Comparison of ENCODE assay signal across 22 cellular contexts in the genomic region with DNA sequence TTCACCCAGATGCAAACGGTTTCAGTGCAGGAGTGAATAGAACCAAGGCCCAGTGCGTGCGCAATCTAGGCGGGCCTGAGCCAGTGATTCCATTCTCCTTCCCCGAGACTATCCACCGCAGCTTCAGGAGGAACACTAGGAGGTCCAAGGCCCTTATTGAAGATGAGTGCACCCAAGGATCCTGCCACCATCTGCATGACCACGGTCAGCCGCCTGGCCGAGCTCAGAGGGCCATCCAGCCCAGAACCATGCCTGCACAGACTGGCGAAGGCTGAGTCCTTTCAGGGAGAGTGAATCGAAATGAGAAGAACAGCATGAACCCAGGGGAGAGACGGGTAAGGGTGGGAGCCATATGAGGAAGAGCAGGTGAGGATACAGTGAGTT. TPM values are rescaled to one million over a fixed set of nuclear protein-coding genes. Genes with fewer than 3 reads are reported as not detected.
A peak's percentile ranks its signal among the peaks of the same experiment; 100 is the strongest.
DNase-seq lines count a peak whose midpoint lies in the region; ATAC-seq and TF ChIP-seq lines count a peak whose summit lies in the region.
"Had no signal": no experiment of that assay in that cellular context is flagged by ENCODE, and none has a peak within 500 bp of the region (broad histone marks: within the 10 kb centered on the region; RNA-seq: fewer than 3 reads in every experiment).

No MANE protein-coding gene starts in this region.

- DNase-seq in left ventricle myocardium inferior (no peak), left cardiac atrium (no peak), activated B cell treated with CpG ODN at 0.5 μM for 24 hours (no peak), naive B cell (no peak), vagina (ENCODE audit: extremely low spot score in 2 of 2) (peak; percentile 62 to 84), kidney tubule cell (ENCODE audit: low spot score) (no peak), middle frontal gyrus (ENCODE audit: extremely low spot score, low spot score) (no peak), NCI-H69 (lab: John Stamatoyannopoulos, UW) (no peak)
- DNase-seq: ACHN; activated CD4-positive, alpha-beta T cell treated with anti-CD3 and anti-CD28 coated beads, Interleukin-2, amount 50 U/mL, for 4 hours; activated naive CD4-positive, alpha-beta T cell; foreskin fibroblast; immature natural killer cell; NCI-H2081; NK-92 treated with Interleukin-12 subunit alpha and Interleukin-12 subunit beta, amount 100 ng/mL, for 24 hours; stimulated activated CD4-positive, alpha-beta T cell treated with anti-CD3 and anti-CD28 coated beads, Interleukin-4, amount 100 ng/mL, for 24 hours; T-helper 2 cell; trophoblast cell had no signal

- H3K9me3 Mint-ChIP-seq in activated B cell treated with CpG ODN at 0.5 μM for 24 hours: peaks cover under 1% of the 10 kb centered on the region
- no peaks in the 10 kb centered on the region for H3K9me3 Mint-ChIP-seq in naive B cell
- H3K9me3 Mint-ChIP-seq: stimulated activated naive CD8-positive, alpha-beta T cell treated with anti-CD3 and anti-CD28 coated beads, Interleukin-15, Interleukin-2, amounts not matched to agents 100 ng/mL and 50 ng/mL, for 24 hours had no signal

- TF ChIP-seq CTCF in left ventricle myocardium inferior (IDR thresholded peaks at IDR 0.05; ENCODE audit: borderline replicate concordance) (no peak), activated B cell treated with CpG ODN at 0.5 μM for 24 hours (IDR thresholded peaks at IDR 0.05) (no peak), vagina (IDR thresholded peaks at IDR 0.05) (no peak)

- H3K9me3 ChIP-seq in left ventricle myocardium inferior (replicated peaks) (no peaks in the 10 kb centered on the region), vagina (no peaks in the 10 kb centered on the region)

- H3K27me3 Mint-ChIP-seq in activated B cell treated with CpG ODN at 0.5 μM for 24 hours: no peaks in the 10 kb centered on the region
- H3K27me3 Mint-ChIP-seq in naive B cell: no peaks in the 10 kb centered on the region
- H3K27me3 Mint-ChIP-seq: stimulated activated naive CD8-positive, alpha-beta T cell treated with anti-CD3 and anti-CD28 coated beads, Interleukin-15, Interleukin-2, amounts not matched to agents 100 ng/mL and 50 ng/mL, for 24 hours had no signal

- H3K36me3 ChIP-seq in left ventricle myocardium inferior (peaks cover 23% of the 10 kb centered on the region), vagina (peaks cover 0 to 18% of the 10 kb centered on the region in 2 donors)

- peak overlapping the region; percentile 9 for H3K4me3 Mint-ChIP-seq in activated B cell treated with CpG ODN at 0.5 μM for 24 hours
- peak overlapping the region in 5 of 8 donors; percentile 23 to 82 (median 59) for H3K4me3 Mint-ChIP-seq in naive B cell
- H3K4me3 Mint-ChIP-seq: immature natural killer cell; stimulated activated naive CD8-positive, alpha-beta T cell treated with anti-CD3 and anti-CD28 coated beads, Interleukin-15, Interleukin-2, amounts not matched to agents 100 ng/mL and 50 ng/mL, for 24 hours had no signal

- H3K36me3 Mint-ChIP-seq in activated B cell treated with CpG ODN at 0.5 μM for 24 hours (ENCODE audit: low read depth) (peaks cover 20% of the 10 kb centered on the region), naive B cell (peaks cover 8 to 25% of the 10 kb centered on the region in 2 donors)

- H3K27ac Mint-ChIP-seq in activated B cell treated with CpG ODN at 0.5 μM for 24 hours (peak overlapping the region; percentile 68), naive B cell (peak overlapping the region in 4 of 6 donors; percentile 53 to 80 (median 70))
- H3K27ac Mint-ChIP-seq: stimulated activated naive CD8-positive, alpha-beta T cell treated with anti-CD3 and anti-CD28 coated beads, Interleukin-15, Interleukin-2, amounts not matched to agents 100 ng/mL and 50 ng/mL, for 24 hours had no signal

- intact Hi-C loops in left ventricle myocardium inferior (cut with micrococcal nuclease): no loop called here
- intact Hi-C loops in left cardiac atrium (cut with DNase I): no loop called here
- intact Hi-C loops in activated B cell treated with CpG ODN at 0.5 μM for 24 hours (cut with micrococcal nuclease): no loop called here
- intact Hi-C loops in vagina (cut with DNase I): no loop called here

- CTCF ChIA-PET in activated B cell treated with CpG ODN at 0.5 μM for 24 hours (lab: Charles Lee): interaction anchor here (1.2 to 2.6 kb wide), 2 partner anchors 7 to 34 kb away, joined by 3 to 13 read pairs; no protein-coding TSS in a partner anchor

- H3K4me3 ChIP-seq in left ventricle myocardium inferior (no peak overlapping the region), vagina (no peak overlapping the region)
- H3K4me3 ChIP-seq: hepatocyte had no signal

- peak overlapping the region; percentile 62 for H3K27ac ChIP-seq in left ventricle myocardium inferior (replicated peaks)
- H3K27ac ChIP-seq in vagina: no peak overlapping the region
- H3K27ac ChIP-seq: epithelial cell of prostate, hepatocyte, VCaP had no signal

- POLR2A ChIA-PET in activated B cell treated with CpG ODN at 0.5 μM for 24 hours (lab: Charles Lee): interaction anchor here (0.9 to 3.1 kb wide), 3 partner anchors 27 to 89 kb away, joined by 3 to 25 read pairs (median 10); a partner anchor contains a TSS

- TF ChIP-seq POLR2A in vagina (IDR thresholded peaks at IDR 0.05): no peak

- no peaks in the 10 kb centered on the region for H3K27me3 ChIP-seq in left ventricle myocardium inferior (ENCODE audit: low read depth)
- no peaks in the 10 kb centered on the region for H3K27me3 ChIP-seq in vagina
- H3K27me3 ChIP-seq: hepatocyte had no signal

- H3K4me1 Mint-ChIP-seq in activated B cell treated with CpG ODN at 0.5 μM for 24 hours (peaks cover 70% of the 10 kb centered on the region), naive B cell (peaks cover 49 to 71% (median 59%) of the 10 kb centered on the region in 3 donors)

- ATAC-seq in left cardiac atrium (no peak), activated B cell treated with CpG ODN at 0.5 μM for 24 hours (ENCODE audit: low read depth) (no peak), naive B cell (ENCODE audit: low read depth in 2 of 2) (no peak)

- H3K4me1 ChIP-seq in left ventricle myocardium inferior: peaks cover 66% of the 10 kb centered on the region
- peaks cover 4% of the 10 kb centered on the region for H3K4me1 ChIP-seq in vagina

RNA-seq across cellular contexts. Expression of a gene that starts 26.3 kb away (rescaled TPM):
- total RNA-seq in left ventricle myocardium inferior: 233 TPM
- total RNA-seq in left cardiac atrium: 100 to 1,000 TPM; 218 to 225 TPM
- total RNA-seq in activated B cell treated with CpG ODN at 0.5 μM for 24 hours: 51.7 and 56.1 TPM in 2 replicates
- 10 to 100 TPM; 30.2 to 90.6 (median 71.2) TPM for polyA plus RNA-seq in naive B cell (ENCODE audit: low read depth in 6 of 6)
- 93.8 TPM for total RNA-seq in vagina

RNA-seq across cellular contexts. Expression of a gene that starts 42.0 kb away (rescaled TPM):
- total RNA-seq in left ventricle myocardium inferior (3.5 TPM), left cardiac atrium (10 to 100 TPM in 1 of 2 donors, 1 to 10 TPM in 1; 3.8 to 14.4 TPM), activated B cell treated with CpG ODN at 0.5 μM for 24 hours (142 and 149 TPM in 2 replicates), vagina (6.9 TPM)
- 10 to 100 TPM; 18.2 to 35.2 (median 27.7) TPM for polyA plus RNA-seq in naive B cell (ENCODE audit: low read depth in 6 of 6)

RNA-seq across cellular contexts. Expression of a gene that starts 54.6 kb away (rescaled TPM):
- total RNA-seq in left ventricle myocardium inferior: 51.1 TPM
- 10 to 100 TPM; 46.2 to 53.8 TPM for total RNA-seq in left cardiac atrium
- 11.9 and 12.3 TPM in 2 replicates for total RNA-seq in activated B cell treated with CpG ODN at 0.5 μM for 24 hours
- 10 to 100 TPM in 4 of 6 donors, 1 to 10 TPM in 2; 8.0 to 23.2 (median 14.3) TPM for polyA plus RNA-seq in naive B cell (ENCODE audit: low read depth in 6 of 6)
- 11.8 TPM for total RNA-seq in vagina

Comparison
In these comparisons a context has a peak if more than half of its experiments do, and no peak if none do; other contexts are left out.
1. DNase-seq: peak in vagina (2 of 2); none in left ventricle myocardium inferior (single experiment), left cardiac atrium (single experiment), activated B cell treated with CpG ODN at 0.5 μM for 24 hours (single experiment), naive B cell (single experiment), kidney tubule cell (single experiment), middle frontal gyrus (single experiment) and NCI-H69 (single experiment).